In the genomic region with DNA sequence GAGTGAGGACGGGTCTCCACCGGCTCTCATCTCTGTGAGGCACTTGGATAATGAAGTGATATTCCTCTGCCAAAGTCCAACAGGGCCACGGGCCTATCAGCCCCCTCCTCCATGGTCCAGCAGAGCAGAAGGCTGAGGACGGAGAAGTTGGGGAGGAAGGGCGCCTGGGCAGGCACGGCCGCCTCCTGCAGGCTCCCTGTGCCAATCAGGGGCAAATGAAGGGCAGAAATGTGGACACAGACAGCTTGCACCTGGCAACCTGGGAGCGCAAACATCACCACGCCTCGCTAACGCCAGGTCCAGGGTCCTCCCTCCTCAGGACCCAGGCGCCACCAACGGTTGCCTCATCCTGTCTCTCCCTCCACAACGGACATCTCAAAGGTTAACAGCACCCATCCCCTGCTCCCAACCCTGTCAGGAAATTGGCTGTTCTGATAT, we compare ENCODE assay signal across 11 cellular contexts. TPM values are rescaled to one million over a fixed set of nuclear protein-coding genes. Genes with fewer than 3 reads are reported as not detected.
DNase-seq lines count a peak whose midpoint lies in the region; ATAC-seq and TF ChIP-seq lines count a peak whose summit lies in the region.
"Had no signal": no experiment of that assay in that cellular context is flagged by ENCODE, and none has a peak within 500 bp of the region (broad histone marks: within the 10 kb centered on the region; RNA-seq: fewer than 3 reads in every experiment).

No MANE protein-coding gene starts in this region.

- DNase-seq in activated CD4-positive, alpha-beta T cell treated with anti-CD3 and anti-CD28 coated beads, Interleukin-2, amount 10 ng/mL, durations not matched to agents 24 days and 14 days: no peak
- DNase-seq in activated CD4-positive, alpha-beta T cell treated with anti-CD3 and anti-CD28 coated beads, Interleukin-2, amount 50 U/mL, for 4 hours: no peak
- DNase-seq in NCI-H748 treated with DMSO at 0.1 percent for 48 hours (lab: John Stamatoyannopoulos, UW): peak; percentile 39
- DNase-seq in esophagus muscularis mucosa (ENCODE audit: extremely low spot score): no peak
- DNase-seq in stimulated activated effector memory CD8-positive, alpha-beta T cell treated with anti-CD3 and anti-CD28 coated beads, Interleukin-12 subunit alpha, Interleukin-12 subunit beta, amount 100 ng/mL, for 72 hours (ENCODE audit: low spot score in 2 of 2): no peak
- DNase-seq in stimulated activated CD4-positive, alpha-beta T cell treated with anti-CD3 and anti-CD28 coated beads, Interleukin-4, amount 100 ng/mL, for 1 hour: no peak
- DNase-seq in activated gamma-delta T cell (lab: John Stamatoyannopoulos, UW): no peak
- DNase-seq: NCI-H1436 had no signal

- no peaks in the 10 kb centered on the region for H3K9me3 Mint-ChIP-seq in activated CD4-positive, alpha-beta T cell treated with anti-CD3 and anti-CD28 coated beads, Interleukin-2, amount 10 ng/mL, durations not matched to agents 24 days and 14 days
- H3K9me3 Mint-ChIP-seq in stimulated activated effector memory CD8-positive, alpha-beta T cell treated with anti-CD3 and anti-CD28 coated beads, Interleukin-12 subunit alpha, Interleukin-12 subunit beta, amount 100 ng/mL, for 72 hours: no peaks in the 10 kb centered on the region

- H3K27ac Mint-ChIP-seq in activated CD4-positive, alpha-beta T cell treated with anti-CD3 and anti-CD28 coated beads, Interleukin-2, amount 10 ng/mL, durations not matched to agents 24 days and 14 days: peak overlapping the region; percentile 57
- H3K27ac Mint-ChIP-seq in stimulated activated effector memory CD8-positive, alpha-beta T cell treated with anti-CD3 and anti-CD28 coated beads, Interleukin-12 subunit alpha, Interleukin-12 subunit beta, amount 100 ng/mL, for 72 hours: peak overlapping the region; percentile 98

- no peak for TF ChIP-seq EP300 in esophagus muscularis mucosa (IDR thresholded peaks at IDR 0.05)

- TF ChIP-seq POLR2A in esophagus muscularis mucosa (IDR thresholded peaks at IDR 0.05; ENCODE audit: low read depth): no peak

- H3K27me3 Mint-ChIP-seq in activated CD4-positive, alpha-beta T cell treated with anti-CD3 and anti-CD28 coated beads, Interleukin-2, amount 10 ng/mL, durations not matched to agents 24 days and 14 days: no peaks in the 10 kb centered on the region

- ATAC-seq in stimulated activated effector memory CD8-positive, alpha-beta T cell treated with anti-CD3 and anti-CD28 coated beads, Interleukin-12 subunit alpha, Interleukin-12 subunit beta, amount 100 ng/mL, for 72 hours: no peak
- no peak for ATAC-seq in HG02938 (IDR thresholded peaks at IDR 0.05; ENCODE audit: unreplicated experiment)
- ATAC-seq: GM12878, sciatic nerve had no signal

- peak overlapping the region; percentile 18 to 97 (median 84) for H3K27ac ChIP-seq in esophagus muscularis mucosa (replicated peaks in 1 of 4)

- H3K4me1 Mint-ChIP-seq in activated CD4-positive, alpha-beta T cell treated with anti-CD3 and anti-CD28 coated beads, Interleukin-2, amount 10 ng/mL, durations not matched to agents 24 days and 14 days: peaks cover 81% of the 10 kb centered on the region
- H3K4me1 Mint-ChIP-seq in stimulated activated effector memory CD8-positive, alpha-beta T cell treated with anti-CD3 and anti-CD28 coated beads, Interleukin-12 subunit alpha, Interleukin-12 subunit beta, amount 100 ng/mL, for 72 hours: peaks cover 99% of the 10 kb centered on the region

- 81% methylated on average over 14 of the region's 14 CpGs for WGBS in esophagus muscularis mucosa

- intact Hi-C loops in activated CD4-positive, alpha-beta T cell treated with anti-CD3 and anti-CD28 coated beads, Interleukin-2, amount 10 ng/mL, durations not matched to agents 24 days and 14 days (cut with micrococcal nuclease): loop anchor here (10.0 kb wide), 1 partner anchor 252 kb away; no protein-coding TSS in a partner anchor
- intact Hi-C loops in esophagus muscularis mucosa (cut with DNase I): no loop called here

- H3K4me1 ChIP-seq in esophagus muscularis mucosa: peaks cover 96 to 100% (median 99%) of the 10 kb centered on the region in 4 donors

- H3K36me3 ChIP-seq in esophagus muscularis mucosa: peaks cover 0 to 3% (median 2%) of the 10 kb centered on the region in 4 donors

- no peak overlapping the region for H3K4me3 ChIP-seq in esophagus muscularis mucosa
- H3K4me3 ChIP-seq: GM12878 had no signal

- H3K9me3 ChIP-seq in esophagus muscularis mucosa: no peaks in the 10 kb centered on the region

- H3K27me3 ChIP-seq in esophagus muscularis mucosa: no peaks in the 10 kb centered on the region

- no peak for TF ChIP-seq CTCF in esophagus muscularis mucosa (IDR thresholded peaks at IDR 0.05)

- H3K36me3 Mint-ChIP-seq in activated CD4-positive, alpha-beta T cell treated with anti-CD3 and anti-CD28 coated beads, Interleukin-2, amount 10 ng/mL, durations not matched to agents 24 days and 14 days (ENCODE audit: low read depth): peaks cover 33% of the 10 kb centered on the region
- H3K36me3 Mint-ChIP-seq in stimulated activated effector memory CD8-positive, alpha-beta T cell treated with anti-CD3 and anti-CD28 coated beads, Interleukin-12 subunit alpha, Interleukin-12 subunit beta, amount 100 ng/mL, for 72 hours: peaks cover 97% of the 10 kb centered on the region

- H3K4me3 Mint-ChIP-seq in activated CD4-positive, alpha-beta T cell treated with anti-CD3 and anti-CD28 coated beads, Interleukin-2, amount 10 ng/mL, durations not matched to agents 24 days and 14 days: peak overlapping the region; percentile 22
- H3K4me3 Mint-ChIP-seq in stimulated activated effector memory CD8-positive, alpha-beta T cell treated with anti-CD3 and anti-CD28 coated beads, Interleukin-12 subunit alpha, Interleukin-12 subunit beta, amount 100 ng/mL, for 72 hours: peak overlapping the region; percentile 78

RNA-seq across cellular contexts. Expression of a gene that starts 24.3 kb away (rescaled TPM):
- 21.8 and 22.4 TPM in 2 replicates for total RNA-seq in activated CD4-positive, alpha-beta T cell treated with anti-CD3 and anti-CD28 coated beads, Interleukin-2, amount 10 ng/mL, durations not matched to agents 24 days and 14 days
- 10 to 100 TPM; 22.5 to 54.9 (median 40.0) TPM for total RNA-seq in esophagus muscularis mucosa
